17 cellular contexts compared by ENCODE assay signal in genomic region chr6:13926378-13926777, GRCh38. TPM values are rescaled to one million over a fixed set of nuclear protein-coding genes. Genes with fewer than 3 reads are reported as not detected.
"Had no signal": no experiment of that assay in that cellular context is flagged by ENCODE, and none has a peak within 500 bp of the region (broad histone marks: within the 10 kb centered on the region; RNA-seq: fewer than 3 reads in every experiment).

No MANE protein-coding gene starts in this region.

- H3K9me3 Mint-ChIP-seq: activated CD4-positive, alpha-beta memory T cell treated with anti-CD3 and anti-CD28 coated beads, Interleukin-2, amount 10 ng/mL, durations not matched to agents 7 days and 5 days; activated naive CD4-positive, alpha-beta T cell treated with anti-CD3 and anti-CD28 coated beads, Interleukin-2, amount 10 ng/mL, durations not matched to agents 7 days and 5 days; natural killer cell; stimulated activated naive CD8-positive, alpha-beta T cell treated with anti-CD3 and anti-CD28 coated beads, Interleukin-15, Interleukin-2, amounts not matched to agents 100 ng/mL and 50 ng/mL, for 24 hours had no signal

- H3K36me3 Mint-ChIP-seq: activated naive CD4-positive, alpha-beta T cell treated with anti-CD3 and anti-CD28 coated beads, Interleukin-2, amount 10 ng/mL, durations not matched to agents 7 days and 5 days; natural killer cell had no signal

- H3K27ac Mint-ChIP-seq: activated CD4-positive, alpha-beta memory T cell treated with anti-CD3 and anti-CD28 coated beads, Interleukin-2, amount 10 ng/mL, durations not matched to agents 7 days and 5 days; activated CD4-positive, alpha-beta T cell treated with anti-CD3 and anti-CD28 coated beads for 36 hours; activated naive CD4-positive, alpha-beta T cell treated with anti-CD3 and anti-CD28 coated beads, Interleukin-2, amount 10 ng/mL, durations not matched to agents 7 days and 5 days; activated T-cell treated with anti-CD3 and anti-CD28 coated beads, Interleukin-2, amount 50 U/mL, for 24 hours; natural killer cell; stimulated activated naive CD8-positive, alpha-beta T cell treated with anti-CD3 and anti-CD28 coated beads, Interleukin-15, Interleukin-2, amounts not matched to agents 100 ng/mL and 50 ng/mL, for 24 hours; T-helper 17 cell had no signal

- ATAC-seq: activated CD4-positive, alpha-beta T cell treated with anti-CD3 and anti-CD28 coated beads for 36 hours; natural killer cell; sciatic nerve; T-helper 17 cell had no signal

- H3K9me3 ChIP-seq: esophagus muscularis mucosa, left ventricle myocardium inferior, suprapubic skin had no signal

- H3K4me3 Mint-ChIP-seq: activated CD4-positive, alpha-beta memory T cell treated with anti-CD3 and anti-CD28 coated beads, Interleukin-2, amount 10 ng/mL, durations not matched to agents 7 days and 5 days; activated CD4-positive, alpha-beta T cell treated with anti-CD3 and anti-CD28 coated beads for 36 hours had no signal

- H3K4me3 ChIP-seq: cardiac muscle cell, esophagus muscularis mucosa, left ventricle myocardium inferior, suprapubic skin had no signal

- H3K36me3 ChIP-seq: cardiac muscle cell, esophagus muscularis mucosa, left ventricle myocardium inferior, suprapubic skin, WERI-Rb-1 had no signal

- DNase-seq: activated CD4-positive, alpha-beta memory T cell treated with anti-CD3 and anti-CD28 coated beads, Interleukin-2, amount 10 ng/mL, durations not matched to agents 7 days and 5 days; activated CD4-positive, alpha-beta T cell treated with anti-CD3 and anti-CD28 coated beads for 36 hours; activated naive CD4-positive, alpha-beta T cell treated with anti-CD3 and anti-CD28 coated beads, Interleukin-2, amount 10 ng/mL, durations not matched to agents 7 days and 5 days; activated T-cell treated with anti-CD3 and anti-CD28 coated beads, Interleukin-2, amount 50 U/mL, for 24 hours; hippocampal formation; kidney; left ventricle myocardium inferior; mesendoderm; natural killer cell; T-helper 17 cell; trophoblast cell; WERI-Rb-1 had no signal

- H3K27ac ChIP-seq: cardiac muscle cell, esophagus muscularis mucosa, left ventricle myocardium inferior, suprapubic skin, WERI-Rb-1 had no signal

RNA-seq across cellular contexts. Expression of gene RNF182, which starts 1.6 kb away (rescaled TPM):
- total RNA-seq: activated CD4-positive, alpha-beta memory T cell treated with anti-CD3 and anti-CD28 coated beads, Interleukin-2, amount 10 ng/mL, durations not matched to agents 7 days and 5 days; activated CD4-positive, alpha-beta T cell treated with anti-CD3 and anti-CD28 coated beads for 36 hours; left ventricle myocardium inferior; natural killer cell had no signal
